Comparison of ENCODE assay signal across 14 cellular contexts in the genomic region with DNA sequence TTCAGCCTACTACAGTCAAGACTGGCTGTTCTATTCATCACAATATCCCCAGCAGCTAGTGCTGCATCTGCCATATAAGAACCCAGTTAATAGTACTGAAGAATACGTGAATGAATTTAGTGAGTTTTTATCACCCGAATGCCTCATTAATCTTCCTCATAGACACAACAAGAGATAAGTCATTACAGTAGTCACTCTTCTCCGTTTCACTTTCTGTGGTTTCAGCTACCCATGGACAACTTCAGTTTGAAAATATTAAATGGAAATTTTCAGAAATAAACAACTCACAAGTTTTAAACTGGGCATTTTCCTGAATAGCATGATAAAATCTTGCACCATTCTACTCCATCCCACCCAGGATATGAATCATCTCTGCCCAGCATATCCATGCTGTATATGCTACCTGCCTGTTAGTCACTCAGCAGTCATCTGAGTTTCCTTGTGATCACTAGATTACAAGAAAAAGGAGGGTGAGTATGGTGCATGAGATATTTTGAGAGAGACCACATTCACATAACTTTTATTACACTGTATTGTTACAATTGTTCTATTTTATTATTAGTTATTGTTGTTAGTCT.
DNase-seq lines count a peak whose midpoint lies in the region; ATAC-seq and TF ChIP-seq lines count a peak whose summit lies in the region.
"Had no signal": no experiment of that assay in that cellular context is flagged by ENCODE, and none has a peak within 500 bp of the region (broad histone marks: within the 10 kb centered on the region; RNA-seq: fewer than 3 reads in every experiment).

No MANE protein-coding gene starts in this region.

- H3K27me3 ChIP-seq in Panc1 (ENCODE audit: control insufficient read depth, insufficient read depth, low read length) (no peaks in the 10 kb centered on the region), foreskin keratinocyte (no peaks in the 10 kb centered on the region), testis (no peaks in the 10 kb centered on the region)

- H3K27ac ChIP-seq in Panc1 (ENCODE audit: low read length): no peak overlapping the region
- peak overlapping the region; percentile 96 for H3K27ac ChIP-seq in foreskin keratinocyte
- no peak overlapping the region for H3K27ac ChIP-seq in testis

- TF ChIP-seq POLR2A in testis (IDR thresholded peaks at IDR 0.05): no peak

- ATAC-seq in HG02610 (IDR thresholded peaks at IDR 0.05; ENCODE audit: unreplicated experiment): peak; percentile 67
- peak; percentile 62 for ATAC-seq in Panc1
- ATAC-seq in foreskin keratinocyte: peak; percentile 95
- no peak for ATAC-seq in left colon
- ATAC-seq: GM23338 had no signal

- no peaks in the 10 kb centered on the region for H3K9me3 ChIP-seq in Panc1 (ENCODE audit: control insufficient read depth, insufficient read depth, low read depth, low read length)
- no peaks in the 10 kb centered on the region for H3K9me3 ChIP-seq in testis

- in situ Hi-C loops in Panc1 (cut with HindIII; ENCODE audit: low pct_unique_long_range_greater_than_20kb, low sequenced_read_pairs): no loop called here

- 70 to 76% methylated on average over 3 of the region's 3 CpGs for WGBS in testis, 2 donors

- H3K36me3 ChIP-seq in Panc1 (ENCODE audit: control insufficient read depth, insufficient read depth, low read length) (no peaks in the 10 kb centered on the region), testis (ENCODE audit: low read depth, missing control alignments) (no peaks in the 10 kb centered on the region)

- H3K4me1 ChIP-seq in Panc1 (ENCODE audit: control insufficient read depth, insufficient read depth, low read length) (no peaks in the 10 kb centered on the region), foreskin keratinocyte (peaks cover 48% of the 10 kb centered on the region), testis (no peaks in the 10 kb centered on the region)

- POLR2A ChIA-PET in Panc1 (lab: Charles Lee): no interaction called here

- no TSS peak for BruUV-seq in Panc1 (replicated peaks; lab: Mats Ljungman, UMichigan)

- CTCF ChIA-PET in Panc1 (lab: Charles Lee): no interaction called here

- DNase-seq in GM12865 (ENCODE audit: low read depth) (peak; percentile 1), Panc1 (ENCODE audit: low read depth, low spot score) (peak; percentile 27), foreskin keratinocyte (peak; percentile 86 to 96), left colon (no peak), testis (no peak), NCI-H1048 (lab: John Stamatoyannopoulos, UW) (no peak)
- DNase-seq in activated effector memory CD4-positive, alpha-beta T cell treated with Interleukin-2 at 50 U/mL for 16 hours: no peak
- DNase-seq: activated T-cell treated with anti-CD3 and anti-CD28 coated beads for 4 hours; DMS79 treated with DMSO at 0.1 percent for 48 hours; endodermal cell; NCI-H1092; stimulated activated CD4-positive, alpha-beta T cell treated with anti-CD3 and anti-CD28 coated beads, Interleukin-2, amount 100 ng/mL, for 48 hours had no signal

- H3K4me3 ChIP-seq in GM12865 (ENCODE audit: low read depth, low read length) (no peak overlapping the region), Panc1 (ENCODE audit: low read depth in 2 of 2, low read length in 2 of 2) (no peak overlapping the region), testis (no peak overlapping the region)
- H3K4me3 ChIP-seq: GM23338 had no signal

- intact Hi-C loops in Panc1 (cut with micrococcal nuclease; ENCODE audit: unreplicated experiment) (no loop called here), left colon (cut with DNase I, micrococcal nuclease) (no loop called here), testis (cut with DNase I; ENCODE audit: low total_unique reads) (no loop called here)

- TF ChIP-seq CTCF in GM12865 (IDR thresholded peaks at IDR 0.05; ENCODE audit: insufficient read depth, low read depth, low read length, missing control alignments) (no peak), Panc1 (IDR thresholded peaks at IDR 0.05) (no peak), foreskin keratinocyte (conservative IDR thresholded peaks at IDR 0.05) (no peak), testis (IDR thresholded peaks at IDR 0.05) (no peak)

Comparison
In these comparisons a context has a peak if more than half of its experiments do, and no peak if none do; other contexts are left out.
1. DNase-seq: peak in GM12865 (single experiment), Panc1 (single experiment) and foreskin keratinocyte (2 of 2); none in activated effector memory CD4-positive, alpha-beta T cell treated with Interleukin-2 at 50 U/mL for 16 hours (single experiment), left colon (0 of 2), testis (single experiment) and NCI-H1048 (single experiment).